ENCODE assay signal across 1 cellular context in the genomic region with DNA sequence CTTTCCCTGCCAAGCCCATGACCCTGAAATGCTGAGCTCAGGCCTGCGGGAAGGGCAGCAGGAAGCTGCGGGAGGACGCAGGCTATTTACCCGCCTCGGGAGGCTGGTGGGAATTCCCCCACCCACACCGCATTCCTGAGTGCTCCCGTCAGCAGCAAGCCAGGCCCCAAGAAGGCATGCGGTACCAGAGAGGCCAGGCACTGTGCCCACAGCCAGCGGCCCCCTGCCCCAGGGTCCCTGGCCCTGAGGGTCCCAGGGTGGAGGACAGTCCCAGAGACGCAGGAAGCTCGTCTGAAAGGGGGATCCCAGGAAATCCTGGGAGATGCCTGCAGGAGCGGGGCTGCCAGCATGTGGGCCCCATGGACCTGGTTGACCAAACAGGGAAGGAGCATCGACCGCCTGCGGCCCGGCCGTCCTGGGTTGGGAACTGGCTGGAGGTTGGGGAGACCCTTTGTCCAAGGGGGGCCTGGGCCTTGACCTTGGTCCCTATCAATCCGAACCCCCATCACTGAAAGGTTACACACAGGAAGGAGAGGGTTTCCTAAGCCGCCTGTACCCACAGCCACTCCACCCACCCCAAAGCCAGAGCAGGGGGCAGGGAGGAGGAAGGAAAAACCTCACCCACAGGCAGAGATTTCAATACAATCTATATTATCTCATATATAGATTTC.
TF ChIP-seq lines count a peak whose summit lies in the region.

No MANE protein-coding gene starts in this region.

TF ChIP-seq in HepG2, 621 proteins besides CTCF, POLR2A, EP300 and RAD21 (continued from another document and continues in another):
- TF ChIP-seq, protein P1, sequence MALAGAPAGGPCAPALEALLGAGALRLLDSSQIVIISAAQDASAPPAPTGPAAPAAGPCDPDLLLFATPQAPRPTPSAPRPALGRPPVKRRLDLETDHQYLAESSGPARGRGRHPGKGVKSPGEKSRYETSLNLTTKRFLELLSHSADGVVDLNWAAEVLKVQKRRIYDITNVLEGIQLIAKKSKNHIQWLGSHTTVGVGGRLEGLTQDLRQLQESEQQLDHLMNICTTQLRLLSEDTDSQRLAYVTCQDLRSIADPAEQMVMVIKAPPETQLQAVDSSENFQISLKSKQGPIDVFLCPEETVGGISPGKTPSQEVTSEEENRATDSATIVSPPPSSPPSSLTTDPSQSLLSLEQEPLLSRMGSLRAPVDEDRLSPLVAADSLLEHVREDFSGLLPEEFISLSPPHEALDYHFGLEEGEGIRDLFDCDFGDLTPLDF (CRISPR knock-in tag; IDR thresholded peaks at IDR 0.05) = 0 out of 2 replicates have a peak, but pooled peaks have one; percentile 63
- TF ChIP-seq, protein P2, sequence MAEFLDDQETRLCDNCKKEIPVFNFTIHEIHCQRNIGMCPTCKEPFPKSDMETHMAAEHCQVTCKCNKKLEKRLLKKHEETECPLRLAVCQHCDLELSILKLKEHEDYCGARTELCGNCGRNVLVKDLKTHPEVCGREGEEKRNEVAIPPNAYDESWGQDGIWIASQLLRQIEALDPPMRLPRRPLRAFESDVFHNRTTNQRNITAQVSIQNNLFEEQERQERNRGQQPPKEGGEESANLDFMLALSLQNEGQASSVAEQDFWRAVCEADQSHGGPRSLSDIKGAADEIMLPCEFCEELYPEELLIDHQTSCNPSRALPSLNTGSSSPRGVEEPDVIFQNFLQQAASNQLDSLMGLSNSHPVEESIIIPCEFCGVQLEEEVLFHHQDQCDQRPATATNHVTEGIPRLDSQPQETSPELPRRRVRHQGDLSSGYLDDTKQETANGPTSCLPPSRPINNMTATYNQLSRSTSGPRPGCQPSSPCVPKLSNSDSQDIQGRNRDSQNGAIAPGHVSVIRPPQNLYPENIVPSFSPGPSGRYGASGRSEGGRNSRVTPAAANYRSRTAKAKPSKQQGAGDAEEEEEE (CRISPR knock-in tag; IDR thresholded peaks at IDR 0.05; ENCODE audit: borderline replicate concordance) = no peak
- TF ChIP-seq BCL6 (CRISPR knock-in tag; IDR thresholded peaks at IDR 0.05) (no peak), IRX3 (CRISPR knock-in tag; IDR thresholded peaks at IDR 0.05; ENCODE audit: borderline replicate concordance, low read depth) (no peak), ZNF816 (CRISPR knock-in tag; IDR thresholded peaks at IDR 0.05; ENCODE audit: borderline replicate concordance) (no peak; the same call in 1 of the 2 replicates), PCBP1 (IDR thresholded peaks at IDR 0.05; ENCODE audit: borderline replicate concordance, low read depth, low read length) (no peak), ZKSCAN5 (CRISPR knock-in tag; IDR thresholded peaks at IDR 0.05) (no peak), HOXA7 (CRISPR knock-in tag; IDR thresholded peaks at IDR 0.05) (no peak), GATAD1 (CRISPR knock-in tag; IDR thresholded peaks at IDR 0.05) (peak; percentile 41; the same call in 1 of the 2 replicates), TBX3 (IDR thresholded peaks at IDR 0.05; ENCODE audit: borderline replicate concordance) (0 out of 2 replicates have a peak, but pooled peaks have one; percentile 7), HOMEZ (CRISPR knock-in tag; IDR thresholded peaks at IDR 0.05; ENCODE audit: low read depth) (no peak), ESRRA (CRISPR knock-in tag; IDR thresholded peaks at IDR 0.05; ENCODE audit: low read depth) (no peak), FOXO1 (CRISPR knock-in tag; IDR thresholded peaks at IDR 0.05) (peak; percentile 92), ZNF879 (CRISPR knock-in tag; IDR thresholded peaks at IDR 0.05) (no peak), RFXANK (CRISPR knock-in tag; IDR thresholded peaks at IDR 0.05) (no peak), PLSCR1 (CRISPR knock-in tag; IDR thresholded peaks at IDR 0.05; ENCODE audit: borderline replicate concordance) (no peak), CBX2 (IDR thresholded peaks at IDR 0.05; ENCODE audit: low read depth, low read length) (no peak), CBX2 (CRISPR knock-in tag; IDR thresholded peaks at IDR 0.05; ENCODE audit: low read depth) (no peak), HNF4A (CRISPR knock-in tag; IDR thresholded peaks at IDR 0.05) (peak; percentile 46; the same call in 1 of the 2 replicates), ZNF83 (CRISPR knock-in tag; IDR thresholded peaks at IDR 0.05; ENCODE audit: borderline replicate concordance) (peak; percentile 85; the same call in 1 of the 2 replicates), DPF2 (CRISPR knock-in tag; IDR thresholded peaks at IDR 0.05; ENCODE audit: borderline replicate concordance, low read depth) (peak; percentile 57; the same call in 1 of the 2 replicates), ZNF121 (CRISPR knock-in tag; IDR thresholded peaks at IDR 0.05) (no peak), ZNF850 (CRISPR knock-in tag; conservative IDR thresholded peaks at IDR 0.05) (no peak), MXI1 (IDR thresholded peaks at IDR 0.05; ENCODE audit: borderline replicate concordance, low read depth, low read length) (peak; percentile 46; the same call in 1 of the 3 replicates), SMAD9 (CRISPR knock-in tag; IDR thresholded peaks at IDR 0.05) (no peak), ZBTB8A (CRISPR knock-in tag; IDR thresholded peaks at IDR 0.05; ENCODE audit: borderline replicate concordance, low read depth) (no peak), NFKB2 (CRISPR knock-in tag; IDR thresholded peaks at IDR 0.05; ENCODE audit: borderline replicate concordance) (peak; percentile 93), SMC3 (IDR thresholded peaks at IDR 0.05; ENCODE audit: low read length) (no peak; the same call in 1 of the 2 replicates), ZNF207 (IDR thresholded peaks at IDR 0.05; ENCODE audit: borderline replicate concordance) (no peak), TRIM24 (CRISPR knock-in tag; IDR thresholded peaks at IDR 0.05) (no peak), ZNF615 (CRISPR knock-in tag; IDR thresholded peaks at IDR 0.05; ENCODE audit: borderline replicate concordance) (no peak), ZNF44 (CRISPR knock-in tag; IDR thresholded peaks at IDR 0.05) (no peak), DRAP1 (CRISPR knock-in tag; IDR thresholded peaks at IDR 0.05) (no peak), ZC3H13 (CRISPR knock-in tag; IDR thresholded peaks at IDR 0.05) (peak; percentile 84), ZNF75D (CRISPR knock-in tag; IDR thresholded peaks at IDR 0.05; ENCODE audit: borderline replicate concordance) (no peak), SAFB2 (CRISPR knock-in tag; IDR thresholded peaks at IDR 0.05; ENCODE audit: borderline replicate concordance, low read depth) (peak; percentile 85; the same call in 1 of the 2 replicates), ZNF326 (CRISPR knock-in tag; IDR thresholded peaks at IDR 0.05; ENCODE audit: borderline replicate concordance) (no peak), SRSF1 (optimal IDR thresholded peaks at IDR 0.05; ENCODE audit: low read depth, low read length) (peak; percentile 64), RARG (CRISPR knock-in tag; IDR thresholded peaks at IDR 0.05; ENCODE audit: low read depth) (no peak), SKI (IDR thresholded peaks at IDR 0.05; ENCODE audit: partially characterized antibody) (peak; percentile 41), IRF9 (CRISPR knock-in tag; IDR thresholded peaks at IDR 0.05; ENCODE audit: borderline replicate concordance) (peak; percentile 84; the same call in 1 of the 2 replicates), ATAD3A (CRISPR knock-in tag; IDR thresholded peaks at IDR 0.05) (no peak), SRF (IDR thresholded peaks at IDR 0.05; ENCODE audit: low read depth, low read length) (no peak), BHLHE40 (IDR thresholded peaks at IDR 0.05; ENCODE audit: low read length) (0 out of 2 replicates have a peak, but pooled peaks have one; percentile 12), ZSCAN12 (CRISPR knock-in tag; IDR thresholded peaks at IDR 0.05) (no peak)
- TF ChIP-seq, protein P3, sequence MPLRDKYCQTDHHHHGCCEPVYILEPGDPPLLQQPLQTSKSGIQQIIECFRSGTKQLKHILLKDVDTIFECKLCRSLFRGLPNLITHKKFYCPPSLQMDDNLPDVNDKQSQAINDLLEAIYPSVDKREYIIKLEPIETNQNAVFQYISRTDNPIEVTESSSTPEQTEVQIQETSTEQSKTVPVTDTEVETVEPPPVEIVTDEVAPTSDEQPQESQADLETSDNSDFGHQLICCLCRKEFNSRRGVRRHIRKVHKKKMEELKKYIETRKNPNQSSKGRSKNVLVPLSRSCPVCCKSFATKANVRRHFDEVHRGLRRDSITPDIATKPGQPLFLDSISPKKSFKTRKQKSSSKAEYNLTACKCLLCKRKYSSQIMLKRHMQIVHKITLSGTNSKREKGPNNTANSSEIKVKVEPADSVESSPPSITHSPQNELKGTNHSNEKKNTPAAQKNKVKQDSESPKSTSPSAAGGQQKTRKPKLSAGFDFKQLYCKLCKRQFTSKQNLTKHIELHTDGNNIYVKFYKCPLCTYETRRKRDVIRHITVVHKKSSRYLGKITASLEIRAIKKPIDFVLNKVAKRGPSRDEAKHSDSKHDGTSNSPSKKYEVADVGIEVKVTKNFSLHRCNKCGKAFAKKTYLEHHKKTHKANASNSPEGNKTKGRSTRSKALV (CRISPR knock-in tag; IDR thresholded peaks at IDR 0.05) = no peak
- TF ChIP-seq, protein P4, sequence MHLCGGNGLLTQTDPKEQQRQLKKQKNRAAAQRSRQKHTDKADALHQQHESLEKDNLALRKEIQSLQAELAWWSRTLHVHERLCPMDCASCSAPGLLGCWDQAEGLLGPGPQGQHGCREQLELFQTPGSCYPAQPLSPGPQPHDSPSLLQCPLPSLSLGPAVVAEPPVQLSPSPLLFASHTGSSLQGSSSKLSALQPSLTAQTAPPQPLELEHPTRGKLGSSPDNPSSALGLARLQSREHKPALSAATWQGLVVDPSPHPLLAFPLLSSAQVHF (CRISPR knock-in tag; IDR thresholded peaks at IDR 0.05) = no peak
- TF ChIP-seq, protein P5, sequence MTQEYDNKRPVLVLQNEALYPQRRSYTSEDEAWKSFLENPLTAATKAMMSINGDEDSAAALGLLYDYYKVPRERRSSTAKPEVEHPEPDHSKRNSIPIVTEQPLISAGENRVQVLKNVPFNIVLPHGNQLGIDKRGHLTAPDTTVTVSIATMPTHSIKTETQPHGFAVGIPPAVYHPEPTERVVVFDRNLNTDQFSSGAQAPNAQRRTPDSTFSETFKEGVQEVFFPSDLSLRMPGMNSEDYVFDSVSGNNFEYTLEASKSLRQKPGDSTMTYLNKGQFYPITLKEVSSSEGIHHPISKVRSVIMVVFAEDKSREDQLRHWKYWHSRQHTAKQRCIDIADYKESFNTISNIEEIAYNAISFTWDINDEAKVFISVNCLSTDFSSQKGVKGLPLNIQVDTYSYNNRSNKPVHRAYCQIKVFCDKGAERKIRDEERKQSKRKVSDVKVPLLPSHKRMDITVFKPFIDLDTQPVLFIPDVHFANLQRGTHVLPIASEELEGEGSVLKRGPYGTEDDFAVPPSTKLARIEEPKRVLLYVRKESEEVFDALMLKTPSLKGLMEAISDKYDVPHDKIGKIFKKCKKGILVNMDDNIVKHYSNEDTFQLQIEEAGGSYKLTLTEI (CRISPR knock-in tag; conservative IDR thresholded peaks at IDR 0.05) = no peak
- TF ChIP-seq, protein P6, sequence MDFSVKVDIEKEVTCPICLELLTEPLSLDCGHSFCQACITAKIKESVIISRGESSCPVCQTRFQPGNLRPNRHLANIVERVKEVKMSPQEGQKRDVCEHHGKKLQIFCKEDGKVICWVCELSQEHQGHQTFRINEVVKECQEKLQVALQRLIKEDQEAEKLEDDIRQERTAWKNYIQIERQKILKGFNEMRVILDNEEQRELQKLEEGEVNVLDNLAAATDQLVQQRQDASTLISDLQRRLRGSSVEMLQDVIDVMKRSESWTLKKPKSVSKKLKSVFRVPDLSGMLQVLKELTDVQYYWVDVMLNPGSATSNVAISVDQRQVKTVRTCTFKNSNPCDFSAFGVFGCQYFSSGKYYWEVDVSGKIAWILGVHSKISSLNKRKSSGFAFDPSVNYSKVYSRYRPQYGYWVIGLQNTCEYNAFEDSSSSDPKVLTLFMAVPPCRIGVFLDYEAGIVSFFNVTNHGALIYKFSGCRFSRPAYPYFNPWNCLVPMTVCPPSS (IDR thresholded peaks at IDR 0.05) = no peak
- TF ChIP-seq, protein P7, sequence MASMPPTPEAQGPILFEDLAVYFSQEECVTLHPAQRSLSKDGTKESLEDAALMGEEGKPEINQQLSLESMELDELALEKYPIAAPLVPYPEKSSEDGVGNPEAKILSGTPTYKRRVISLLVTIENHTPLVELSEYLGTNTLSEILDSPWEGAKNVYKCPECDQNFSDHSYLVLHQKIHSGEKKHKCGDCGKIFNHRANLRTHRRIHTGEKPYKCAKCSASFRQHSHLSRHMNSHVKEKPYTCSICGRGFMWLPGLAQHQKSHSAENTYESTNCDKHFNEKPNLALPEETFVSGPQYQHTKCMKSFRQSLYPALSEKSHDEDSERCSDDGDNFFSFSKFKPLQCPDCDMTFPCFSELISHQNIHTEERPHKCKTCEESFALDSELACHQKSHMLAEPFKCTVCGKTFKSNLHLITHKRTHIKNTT (CRISPR knock-in tag; IDR thresholded peaks at IDR 0.05) = no peak
- TF ChIP-seq, protein P8, sequence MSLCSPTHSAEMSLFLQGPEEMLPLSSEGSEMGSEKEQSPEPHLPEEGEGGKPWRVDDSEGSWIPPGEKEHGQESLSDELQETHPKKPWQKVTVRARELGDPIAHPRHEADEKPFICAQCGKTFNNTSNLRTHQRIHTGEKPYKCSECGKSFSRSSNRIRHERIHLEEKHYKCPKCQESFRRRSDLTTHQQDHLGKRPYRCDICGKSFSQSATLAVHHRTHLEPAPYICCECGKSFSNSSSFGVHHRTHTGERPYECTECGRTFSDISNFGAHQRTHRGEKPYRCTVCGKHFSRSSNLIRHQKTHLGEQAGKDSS (CRISPR knock-in tag; IDR thresholded peaks at IDR 0.05; ENCODE audit: borderline replicate concordance, low read depth) = peak; percentile 86; the same call in 1 of the 2 replicates
